In genomic region chr1:103517380-103518047, GRCh38 we compare ENCODE assay signal across 10 cellular contexts. TPM values are rescaled to one million over a fixed set of nuclear protein-coding genes. Genes with fewer than 3 reads are reported as not detected.
A peak's percentile ranks its signal among the peaks of the same experiment; 100 is the strongest.
DNase-seq lines count a peak whose midpoint lies in the region; ATAC-seq, FAIRE-seq and TF ChIP-seq lines count a peak whose summit lies in the region.
"Had no signal": no experiment of that assay in that cellular context is flagged by ENCODE, and none has a peak within 500 bp of the region (broad histone marks: within the 10 kb centered on the region; RNA-seq: fewer than 3 reads in every experiment).

No MANE protein-coding gene starts in this region.

- H3K36me3 ChIP-seq in bronchial epithelial cell (ENCODE audit: control insufficient read depth, insufficient read depth, low read length) = no peaks in the 10 kb centered on the region

- FAIRE-seq in bronchial epithelial cell (lab: Jason Lieb, UNC) = no peak

- DNase-seq in bronchial epithelial cell (ENCODE audit: low read depth) = peak; percentile 57
- DNase-seq in HEK293T (ENCODE audit: extremely low spot score) = no peak
- DNase-seq in middle frontal gyrus (ENCODE audit: extremely low spot score, low spot score) = no peak
- no peak for DNase-seq in T-helper 17 cell
- DNase-seq in SHP77 treated with DMSO at 0.1 percent for 48 hours (lab: John Stamatoyannopoulos, UW) = no peak

- CTCF ChIA-PET in HEK293T (lab: Yijun Ruan, JAX) = no interaction called here

- H3K27me3 Mint-ChIP-seq in T-helper 17 cell = no peaks in the 10 kb centered on the region
- H3K27me3 Mint-ChIP-seq: brain had no signal

- H3K36me3 Mint-ChIP-seq in T-helper 17 cell (ENCODE audit: low read depth) = peaks cover under 1% of the 10 kb centered on the region

- H3K4me3 Mint-ChIP-seq in T-helper 17 cell = no peak overlapping the region
- H3K4me3 Mint-ChIP-seq: brain; T-helper 2 cell treated with Interferon-gamma antibody and Interleukin-4, amounts not matched to agents 5 μg/mL and 100 μg/mL, for 36 hours had no signal

- ATAC-seq in GM18517 (IDR thresholded peaks at IDR 0.05; ENCODE audit: unreplicated experiment) (peak; percentile 89), GM21515 (IDR thresholded peaks at IDR 0.05; ENCODE audit: unreplicated experiment) (peak; percentile 65), HG03175 (IDR thresholded peaks at IDR 0.05; ENCODE audit: unreplicated experiment) (peak; percentile 83), T-helper 17 cell (no peak)

- H3K27me3 ChIP-seq in bronchial epithelial cell (ENCODE audit: control insufficient read depth, insufficient read depth, low read length) = no peaks in the 10 kb centered on the region

- TF ChIP-seq CTCF in bronchial epithelial cell (IDR thresholded peaks at IDR 0.05; ENCODE audit: insufficient read depth, low read length, severe bottlenecking) = no peak

- peaks cover 9% of the 10 kb centered on the region for H3K4me1 Mint-ChIP-seq in T-helper 17 cell
- H3K4me1 Mint-ChIP-seq: brain had no signal

- H3K4me3 ChIP-seq in bronchial epithelial cell (ENCODE audit: low read depth, low read length) = no peak overlapping the region

- POLR2A ChIA-PET in HEK293T (lab: Yijun Ruan, JAX) = interaction anchor here (1.0 kb wide), 1 partner anchor 8 kb away, joined by 3 read pairs; the partner anchor contains the start of gene RNPC3

- H3K9me3 ChIP-seq in T-helper 17 cell (ENCODE audit: control insufficient read depth, low read length, poor library complexity, severe bottlenecking) = no peaks in the 10 kb centered on the region

- no peak overlapping the region for H3K27ac Mint-ChIP-seq in T-helper 17 cell
- H3K27ac Mint-ChIP-seq: brain; T-helper 2 cell treated with Interferon-gamma antibody and Interleukin-4, amounts not matched to agents 5 μg/mL and 100 μg/mL, for 36 hours had no signal

TF ChIP-seq in HEK293T, 16 proteins besides CTCF, POLR2A, EP300 and RAD21:
- TF ChIP-seq ZNF384 (IDR thresholded peaks at IDR 0.05) (no peak), L3MBTL2 (conservative IDR thresholded peaks at IDR 0.05) (no peak), FOXA1 (IDR thresholded peaks at IDR 0.05) (no peak), BHLHE40 (IDR thresholded peaks at IDR 0.05; ENCODE audit: borderline replicate concordance) (no peak), SP1 (IDR thresholded peaks at IDR 0.05) (no peak), TARDBP (IDR thresholded peaks at IDR 0.05) (no peak), ELF4 (IDR thresholded peaks at IDR 0.05) (no peak)

RNA-seq across cellular contexts. Expression of gene RNPC3, which starts 8.0 kb away (rescaled TPM):
- total RNA-seq in bronchial epithelial cell = 2.6 and 4.6 TPM in 2 replicates
- 10 to 100 TPM; 43.2 to 53.9 TPM for total RNA-seq in T-helper 17 cell

RNA-seq across cellular contexts. Expression of gene AMY2B, which starts 53.9 kb away (rescaled TPM):
- total RNA-seq in bronchial epithelial cell (3.9 and 5.5 TPM in 2 replicates), T-helper 17 cell (10 to 100 TPM; 29.3 to 39.4 TPM)
